Comparison of ENCODE assay signal across 13 cellular contexts in the genomic region with DNA sequence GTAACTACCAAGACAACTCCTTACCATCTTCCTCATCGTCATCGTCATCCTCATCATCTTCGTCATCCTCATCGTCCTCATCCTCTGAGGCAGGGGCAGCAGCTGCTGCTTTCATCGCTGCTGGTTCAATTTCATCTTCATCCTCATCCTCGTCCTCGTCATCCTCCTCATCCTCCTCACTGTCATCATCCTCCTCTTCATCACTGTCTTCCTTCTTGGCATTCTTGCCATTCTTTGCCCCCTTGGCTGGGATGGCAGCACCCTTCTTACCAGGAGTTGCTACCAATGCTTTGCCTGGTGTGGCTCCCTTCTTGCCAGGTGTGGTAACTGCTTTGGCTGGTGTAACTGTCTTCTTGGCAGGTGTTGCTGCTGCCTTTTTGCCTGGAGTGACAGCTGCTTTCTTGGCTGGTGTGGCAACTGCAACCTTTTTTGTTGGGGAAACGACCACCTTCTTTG. TPM values are rescaled to one million over a fixed set of nuclear protein-coding genes. Genes with fewer than 3 reads are reported as not detected.
DNase-seq lines count a peak whose midpoint lies in the region; ATAC-seq, FAIRE-seq and TF ChIP-seq lines count a peak whose summit lies in the region.
"Had no signal": no experiment of that assay in that cellular context is flagged by ENCODE, and none has a peak within 500 bp of the region (broad histone marks: within the 10 kb centered on the region; RNA-seq: fewer than 3 reads in every experiment).

No MANE protein-coding gene starts in this region.

- DNase-seq in CD8-positive, alpha-beta T cell = no peak
- no peak for DNase-seq in HFF-Myc (ENCODE audit: extremely low read depth, low read depth)
- no peak for DNase-seq in mesothelial cell of epicardium (ENCODE audit: low spot score in 2 of 2, unreplicated experiment in 2 of 2)
- DNase-seq in NCI-H1105 (lab: John Stamatoyannopoulos, UW) = no peak
- no peak for DNase-seq in T1000 (lab: John Stamatoyannopoulos, UW)
- DNase-seq in GM19239 (ENCODE audit: insufficient read length, low spot score) = no peak
- no peak for DNase-seq in hippocampal formation (lab: John Stamatoyannopoulos, UW)
- DNase-seq: DMS79 treated with DMSO at 0.1 percent for 48 hours, mucosa of descending colon, uterus had no signal

- CTCF ChIA-PET in CD8-positive, alpha-beta T cell (lab: Charles Lee) = interaction anchor here (1.1 to 2.4 kb wide), 3 partner anchors 8 to 409 kb away, joined by 3 to 15 read pairs (median 4); no protein-coding TSS in a partner anchor

- H3K36me3 Mint-ChIP-seq in CD8-positive, alpha-beta T cell = peaks cover 71% of the 10 kb centered on the region
- H3K36me3 Mint-ChIP-seq in activated T-helper 17 cell treated with anti-CD3 and anti-CD28 coated beads, Interleukin-2, amount 50 U/mL, for 72 hours (ENCODE audit: low read depth) = peaks cover 81% of the 10 kb centered on the region
- H3K36me3 Mint-ChIP-seq in mesothelial cell of epicardium = peaks cover 51% of the 10 kb centered on the region

- no peak for FAIRE-seq in GM19239 (lab: Jason Lieb, UNC)
- FAIRE-seq: endometrium had no signal

- peaks cover 63% of the 10 kb centered on the region for H3K36me3 ChIP-seq in CD8-positive, alpha-beta T cell (ENCODE audit: insufficient read depth, low read length)
- H3K36me3 ChIP-seq: uterus had no signal

- H3K4me1 ChIP-seq in CD8-positive, alpha-beta T cell (ENCODE audit: insufficient read depth, low read length) = peaks cover 36% of the 10 kb centered on the region

- ATAC-seq in CD8-positive, alpha-beta T cell = no peak
- no peak for ATAC-seq in activated T-helper 17 cell treated with anti-CD3 and anti-CD28 coated beads, Interleukin-2, amount 50 U/mL, for 72 hours (replicated peaks)
- ATAC-seq: mucosa of descending colon had no signal

- peaks cover 62% of the 10 kb centered on the region for H3K4me1 Mint-ChIP-seq in CD8-positive, alpha-beta T cell (ENCODE audit: low read depth)
- peaks cover 44% of the 10 kb centered on the region for H3K4me1 Mint-ChIP-seq in activated T-helper 17 cell treated with anti-CD3 and anti-CD28 coated beads, Interleukin-2, amount 50 U/mL, for 72 hours
- peaks cover 34% of the 10 kb centered on the region for H3K4me1 Mint-ChIP-seq in mesothelial cell of epicardium

- POLR2A ChIA-PET in CD8-positive, alpha-beta T cell (lab: Charles Lee) = interaction anchor here (4.4 kb wide), 1 partner anchor 8 kb away, joined by 60 read pairs; no protein-coding TSS in a partner anchor

- no peaks in the 10 kb centered on the region for H3K9me3 Mint-ChIP-seq in CD8-positive, alpha-beta T cell
- no peaks in the 10 kb centered on the region for H3K9me3 Mint-ChIP-seq in activated T-helper 17 cell treated with anti-CD3 and anti-CD28 coated beads, Interleukin-2, amount 50 U/mL, for 72 hours
- H3K9me3 Mint-ChIP-seq in mesothelial cell of epicardium = no peaks in the 10 kb centered on the region

- intact Hi-C loops in CD8-positive, alpha-beta T cell (cut with DNase I, micrococcal nuclease) = loop anchor here (5.0 to 10.0 kb wide), 4 partner anchors 141 to 1539 kb away; a partner anchor contains a TSS

- no peak for TF ChIP-seq CTCF in CD8-positive, alpha-beta T cell (IDR thresholded peaks at IDR 0.05)
- TF ChIP-seq CTCF in HFF-Myc (IDR thresholded peaks at IDR 0.05; ENCODE audit: low read depth, low read length, missing control alignments) = no peak
- no peak for TF ChIP-seq CTCF in mesothelial cell of epicardium (IDR thresholded peaks at IDR 0.05; ENCODE audit: unreplicated experiment)

- peak overlapping the region; percentile 96 for H3K4me3 Mint-ChIP-seq in CD8-positive, alpha-beta T cell
- H3K4me3 Mint-ChIP-seq in activated T-helper 17 cell treated with anti-CD3 and anti-CD28 coated beads, Interleukin-2, amount 50 U/mL, for 72 hours = peak overlapping the region; percentile 100
- H3K4me3 Mint-ChIP-seq in mesothelial cell of epicardium = no peak overlapping the region

- H3K9me3 ChIP-seq in CD8-positive, alpha-beta T cell (ENCODE audit: low read length) = no peaks in the 10 kb centered on the region
- H3K9me3 ChIP-seq: mucosa of descending colon, uterus had no signal

- no peak overlapping the region for H3K4me3 ChIP-seq in CD8-positive, alpha-beta T cell (ENCODE audit: low read depth, low read length)
- peak overlapping the region; percentile 95 for H3K4me3 ChIP-seq in HFF-Myc (replicated peaks; ENCODE audit: low read depth, low read length)
- H3K4me3 ChIP-seq: mucosa of descending colon, uterus had no signal

- H3K27me3 ChIP-seq in CD8-positive, alpha-beta T cell (ENCODE audit: insufficient read depth, low read length) = no peaks in the 10 kb centered on the region
- H3K27me3 ChIP-seq: uterus had no signal

- peak overlapping the region; percentile 100 for H3K27ac Mint-ChIP-seq in CD8-positive, alpha-beta T cell
- H3K27ac Mint-ChIP-seq in activated T-helper 17 cell treated with anti-CD3 and anti-CD28 coated beads, Interleukin-2, amount 50 U/mL, for 72 hours = peak overlapping the region; percentile 100
- peak overlapping the region; percentile 81 for H3K27ac Mint-ChIP-seq in mesothelial cell of epicardium

- no peak overlapping the region for H3K27ac ChIP-seq in CD8-positive, alpha-beta T cell (ENCODE audit: low read depth, low read length)
- H3K27ac ChIP-seq: uterus, VCaP had no signal

- no peaks in the 10 kb centered on the region for H3K27me3 Mint-ChIP-seq in CD8-positive, alpha-beta T cell (ENCODE audit: low read depth)
- H3K27me3 Mint-ChIP-seq in activated T-helper 17 cell treated with anti-CD3 and anti-CD28 coated beads, Interleukin-2, amount 50 U/mL, for 72 hours = no peaks in the 10 kb centered on the region
- no peaks in the 10 kb centered on the region for H3K27me3 Mint-ChIP-seq in mesothelial cell of epicardium (ENCODE audit: low read depth)

RNA-seq across cellular contexts. Expression of a gene that starts 2.7 kb away (rescaled TPM):
- 100 to 1,000 TPM; 390 to 394 TPM for total RNA-seq in CD8-positive, alpha-beta T cell
- 100 to 1,000 TPM; 476 to 986 TPM for total RNA-seq in activated T-helper 17 cell treated with anti-CD3 and anti-CD28 coated beads, Interleukin-2, amount 50 U/mL, for 72 hours
- total RNA-seq in mesothelial cell of epicardium = 631 to 645 TPM (median 634 TPM) in 3 replicates
